Comparison of ENCODE assay signal across 8 cellular contexts in genomic region chr5:60287174-60287771, GRCh38.
A peak's percentile ranks its signal among the peaks of the same experiment; 100 is the strongest.
DNase-seq lines count a peak whose midpoint lies in the region; ATAC-seq and TF ChIP-seq lines count a peak whose summit lies in the region.

No MANE protein-coding gene starts in this region.

- no peak overlapping the region for H3K4me3 Mint-ChIP-seq in stimulated activated naive CD8-positive, alpha-beta T cell treated with anti-CD3 and anti-CD28 coated beads, Interleukin-15, amount 100 ng/mL, for 72 hours

- 33 to 39% methylated on average over 5 of the region's 5 CpGs for WGBS in heart right ventricle, 2 donors

- ATAC-seq in GM21825 (IDR thresholded peaks at IDR 0.05; ENCODE audit: unreplicated experiment): peak; percentile 91
- ATAC-seq in heart right ventricle: no peak
- ATAC-seq in stimulated activated naive CD8-positive, alpha-beta T cell treated with anti-CD3 and anti-CD28 coated beads, Interleukin-15, amount 100 ng/mL, for 72 hours: no peak

- no peaks in the 10 kb centered on the region for H3K9me3 ChIP-seq in heart right ventricle

- H3K27me3 Mint-ChIP-seq in stimulated activated naive CD8-positive, alpha-beta T cell treated with anti-CD3 and anti-CD28 coated beads, Interleukin-15, amount 100 ng/mL, for 72 hours: no peaks in the 10 kb centered on the region

- no peak overlapping the region for H3K27ac ChIP-seq in heart right ventricle

- H3K4me3 ChIP-seq in heart right ventricle: no peak overlapping the region

- H3K27ac Mint-ChIP-seq in stimulated activated naive CD8-positive, alpha-beta T cell treated with anti-CD3 and anti-CD28 coated beads, Interleukin-15, amount 100 ng/mL, for 72 hours: peak overlapping the region in 1 of 2 donors; percentile 9

- H3K4me1 ChIP-seq in heart right ventricle: no peaks in the 10 kb centered on the region

- H3K27me3 ChIP-seq in heart right ventricle: no peaks in the 10 kb centered on the region

- H3K36me3 ChIP-seq in heart right ventricle: no peaks in the 10 kb centered on the region

- DNase-seq in activated T-cell treated with anti-CD3 and anti-CD28 coated beads for 48 hours (ENCODE audit: low read depth) (peak; percentile 1), SW 1271 (lab: John Stamatoyannopoulos, UW) (peak; percentile 24 to 76), heart right ventricle (peak in 1 of 2 donors; percentile 19), HPDE6-E6E7 (ENCODE audit: extremely low spot score) (no peak)
- DNase-seq in activated T-cell treated with anti-CD3 and anti-CD28 coated beads, Interleukin-2, amount 50 U/mL, for 1 hour: no peak
- DNase-seq in stimulated activated naive CD8-positive, alpha-beta T cell treated with anti-CD3 and anti-CD28 coated beads, Interleukin-15, amount 100 ng/mL, for 72 hours: peak; percentile 2 to 11

- H3K9me3 Mint-ChIP-seq in stimulated activated naive CD8-positive, alpha-beta T cell treated with anti-CD3 and anti-CD28 coated beads, Interleukin-15, amount 100 ng/mL, for 72 hours: no peaks in the 10 kb centered on the region

- H3K4me1 Mint-ChIP-seq in stimulated activated naive CD8-positive, alpha-beta T cell treated with anti-CD3 and anti-CD28 coated beads, Interleukin-15, amount 100 ng/mL, for 72 hours: no peaks in the 10 kb centered on the region

- intact Hi-C loops in heart right ventricle (cut with DNase I): loop anchor here in 2 of 10 donors (5.0 to 10.0 kb wide), 2 partner anchors 472 to 475 kb away; no protein-coding TSS in a partner anchor

- peak; percentile 93 for TF ChIP-seq CTCF in LNCAP (IDR thresholded peaks at IDR 0.05)
- peak in 8 of 9 donors; percentile 9 to 70 (median 30) for TF ChIP-seq CTCF in heart right ventricle (IDR thresholded peaks at IDR 0.05)

Comparison
In these comparisons a context has a peak if more than half of its experiments do, and no peak if none do; other contexts are left out.
1. DNase-seq: peak in activated T-cell treated with anti-CD3 and anti-CD28 coated beads for 48 hours (single experiment), SW 1271 (2 of 2) and stimulated activated naive CD8-positive, alpha-beta T cell treated with anti-CD3 and anti-CD28 coated beads, Interleukin-15, amount 100 ng/mL, for 72 hours (2 of 2); none in activated T-cell treated with anti-CD3 and anti-CD28 coated beads, Interleukin-2, amount 50 U/mL, for 1 hour (single experiment) and HPDE6-E6E7 (single experiment).